ENCODE assay signal across 33 cellular contexts in the genomic region with DNA sequence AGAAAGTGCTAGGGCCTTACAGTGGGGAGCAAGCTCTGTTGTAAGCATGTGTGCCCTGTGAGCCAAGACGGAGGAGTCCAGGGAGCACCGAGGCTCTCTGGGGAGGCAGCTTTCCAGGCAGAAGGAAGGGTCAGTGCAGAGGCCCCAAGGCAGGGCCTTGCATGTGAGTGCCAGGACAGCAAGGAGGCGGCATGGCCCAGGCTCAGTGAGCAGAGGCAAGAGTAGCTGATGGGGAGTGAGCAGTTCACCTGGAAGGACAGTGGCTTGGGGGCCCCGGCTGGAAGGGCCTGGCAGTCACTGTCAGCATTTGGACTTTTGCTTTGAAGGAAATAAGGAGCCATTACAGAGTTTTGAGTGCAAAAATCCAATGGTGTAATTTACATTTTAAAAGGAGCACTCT.
"Had no signal": no experiment of that assay in that cellular context is flagged by ENCODE, and none has a peak within 500 bp of the region (broad histone marks: within the 10 kb centered on the region; RNA-seq: fewer than 3 reads in every experiment).

No MANE protein-coding gene starts in this region.

- ATAC-seq: activated CD8-positive, alpha-beta T cell treated with anti-CD3 and anti-CD28 coated beads for 36 hours; activated naive CD4-positive, alpha-beta T cell treated with anti-CD3 and anti-CD28 coated beads, Interleukin-2, amount 50 U/mL, for 72 hours; body of pancreas; PC-3; T-cell had no signal

- H3K27ac Mint-ChIP-seq: activated CD8-positive, alpha-beta T cell treated with anti-CD3 and anti-CD28 coated beads for 36 hours; activated naive CD4-positive, alpha-beta T cell treated with anti-CD3 and anti-CD28 coated beads for 36 hours; activated T-cell treated with anti-CD3 and anti-CD28 coated beads, Interleukin-2, amount 50 U/mL, for 24 hours; activated T-helper 2 cell treated with anti-CD3 and anti-CD28 coated beads, Interferon-gamma antibody, Interleukin-2, Interleukin-4, amounts not matched to agents 10 μg/mL and 5 μg/mL and 100 μg/mL, durations not matched to agents 14 hours and 24 hours and 36 hours; T-cell had no signal

- H3K9me3 ChIP-seq: adrenal gland, body of pancreas, breast epithelium, MG63, Peyer's patch, SJSA1, SK-N-SH had no signal

- H3K27me3 Mint-ChIP-seq: activated CD8-positive, alpha-beta T cell treated with anti-CD3 and anti-CD28 coated beads for 36 hours; activated T-cell treated with anti-CD3 and anti-CD28 coated beads, Interleukin-2, amount 50 U/mL, for 24 hours; T-cell had no signal

- H3K36me3 ChIP-seq: breast epithelium, MG63 had no signal

- H3K4me3 Mint-ChIP-seq: activated CD8-positive, alpha-beta T cell treated with anti-CD3 and anti-CD28 coated beads for 36 hours; activated naive CD4-positive, alpha-beta T cell treated with anti-CD3 and anti-CD28 coated beads for 36 hours; activated T-cell treated with anti-CD3 and anti-CD28 coated beads, Interleukin-2, amount 50 U/mL, for 24 hours; T-cell had no signal

- H3K4me2 ChIP-seq: SK-N-SH had no signal

- H3K27me3 ChIP-seq: adrenal gland, body of pancreas, breast epithelium, MG63, Peyer's patch, SJSA1 had no signal

- H3K4me3 ChIP-seq: adrenal gland, body of pancreas, breast epithelium, MG63, Peyer's patch, SJSA1 had no signal

- DNase-seq: activated CD4-positive, alpha-beta T cell treated with anti-CD3 and anti-CD28 coated beads for 1 hour; activated CD4-positive, alpha-beta T cell treated with anti-CD3 and anti-CD28 coated beads for 48 hours; activated CD4-positive, alpha-beta T cell treated with anti-CD3 and anti-CD28 coated beads, Interleukin-2, amount 50 U/mL, for 4 hours; activated CD4-positive, CD25-positive, alpha-beta regulatory T cell; activated CD8-positive, alpha-beta T cell treated with anti-CD3 and anti-CD28 coated beads for 36 hours; activated gamma-delta T cell treated with Interleukin-2 at 50 U/mL for 16 hours; activated naive CD4-positive, alpha-beta T cell treated with anti-CD3 and anti-CD28 coated beads for 36 hours; activated T-cell treated with anti-CD3 and anti-CD28 coated beads, Interleukin-2, amount 50 U/mL, for 24 hours; adrenal gland; body of pancreas; Kasumi-1; KG1; MG63; NCI-H1048; NCI-H1105 treated with DMSO at 0.1 percent for 48 hours; NCI-H1436; NCI-H1694; NCI-H1930; NCI-H345; NCI-H524 treated with DMSO at 0.1 percent for 48 hours; PC-3; Peyer's patch; RPMI8226; SHP77 treated with DMSO at 0.1 percent for 48 hours; SK-N-SH; T-cell; T-helper 2 cell; T-helper 9 cell had no signal

- H3K4me1 Mint-ChIP-seq: T-cell had no signal

- H3K9ac ChIP-seq: SK-N-SH had no signal

- H3K9me3 Mint-ChIP-seq: activated naive CD4-positive, alpha-beta T cell treated with anti-CD3 and anti-CD28 coated beads for 36 hours; activated naive CD4-positive, alpha-beta T cell treated with anti-CD3 and anti-CD28 coated beads, Interleukin-2, amount 50 U/mL, for 72 hours; activated T-cell treated with anti-CD3 and anti-CD28 coated beads, Interleukin-2, amount 50 U/mL, for 24 hours; activated T-helper 2 cell treated with anti-CD3 and anti-CD28 coated beads, Interferon-gamma antibody, Interleukin-2, Interleukin-4, amounts not matched to agents 10 μg/mL and 5 μg/mL and 100 μg/mL, durations not matched to agents 14 hours and 24 hours and 36 hours; T-cell had no signal

- H3K4me1 ChIP-seq: adrenal gland, body of pancreas, breast epithelium, Peyer's patch, SJSA1 had no signal

- H3K27ac ChIP-seq: adrenal gland, body of pancreas, breast epithelium, Peyer's patch, SJSA1, VCaP had no signal

- H3K36me3 Mint-ChIP-seq: activated naive CD4-positive, alpha-beta T cell treated with anti-CD3 and anti-CD28 coated beads, Interleukin-2, amount 50 U/mL, for 72 hours; T-cell had no signal
